ENCODE assay signal across 13 cellular contexts in the genomic region with DNA sequence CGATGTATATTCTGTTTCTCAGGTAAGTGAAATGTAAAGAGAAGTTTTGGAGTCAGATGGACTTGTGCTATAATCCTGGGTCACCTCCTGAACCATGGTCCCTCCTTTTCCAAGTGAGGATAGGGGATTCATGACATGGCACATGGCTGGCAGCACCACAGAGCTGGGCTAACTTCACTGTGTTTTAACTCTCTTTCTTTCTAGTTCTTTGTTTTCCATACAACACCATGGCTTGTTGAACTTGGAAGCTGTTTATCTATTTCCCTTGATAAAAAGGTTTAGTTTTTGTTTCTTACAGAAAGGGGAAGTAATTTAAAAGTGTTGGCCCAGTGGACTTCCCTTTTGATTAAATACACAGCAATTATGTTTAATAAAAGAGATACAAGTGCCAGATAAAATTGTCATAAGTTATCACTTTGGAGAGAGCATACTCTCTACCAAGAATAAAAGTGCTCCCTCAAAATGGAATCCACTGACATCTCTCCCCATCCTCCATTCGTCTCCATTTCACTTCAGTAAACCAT.
"Had no signal": no experiment of that assay in that cellular context is flagged by ENCODE, and none has a peak within 500 bp of the region (broad histone marks: within the 10 kb centered on the region; RNA-seq: fewer than 3 reads in every experiment).

No MANE protein-coding gene starts in this region.

- H3K4me1 Mint-ChIP-seq: activated B cell treated with CpG ODN at 0.5 μM for 24 hours, naive B cell had no signal

- H3K36me3 ChIP-seq: adrenal gland, left lung, pancreas, thoracic aorta had no signal

- H3K27ac Mint-ChIP-seq: activated B cell treated with CpG ODN at 0.5 μM for 24 hours; activated CD4-positive, alpha-beta T cell treated with anti-CD3 and anti-CD28 coated beads, Interleukin-2, amount 10 ng/mL, durations not matched to agents 24 days and 14 days; activated CD8-positive, alpha-beta T cell treated with anti-CD3 and anti-CD28 coated beads, Interleukin-2, amount 10 ng/mL, durations not matched to agents 7 days and 5 days; naive B cell had no signal

- H3K9me3 Mint-ChIP-seq: activated B cell treated with CpG ODN at 0.5 μM for 24 hours had no signal

- H3K27me3 ChIP-seq: adrenal gland, left lung, pancreas had no signal

- ATAC-seq: activated CD8-positive, alpha-beta T cell treated with anti-CD3 and anti-CD28 coated beads, Interleukin-2, amount 10 ng/mL, durations not matched to agents 7 days and 5 days had no signal

- H3K9me3 ChIP-seq: adrenal gland, left lung, pancreas, thoracic aorta had no signal

- H3K4me3 ChIP-seq: adrenal gland, left lung, pancreas had no signal

- DNase-seq: activated B cell treated with CpG ODN at 0.5 μM for 24 hours; activated CD4-positive, alpha-beta T cell treated with anti-CD3 and anti-CD28 coated beads, Interleukin-2, amount 10 ng/mL, durations not matched to agents 24 days and 14 days; activated CD8-positive, alpha-beta memory T cell treated with anti-CD3 and anti-CD28 coated beads, Interleukin-2, amount 50 U/mL, for 48 hours; activated CD8-positive, alpha-beta T cell treated with anti-CD3 and anti-CD28 coated beads, Interleukin-2, amount 10 ng/mL, durations not matched to agents 7 days and 5 days; activated naive CD4-positive, alpha-beta T cell treated with Interleukin-2 at 50 U/mL for 16 hours; adrenal gland; hippocampal formation; left lung; naive B cell; pancreas; stimulated activated CD4-positive, alpha-beta T cell treated with anti-CD3 and anti-CD28 coated beads, Interleukin-1b, Interleukin-23, amount 100 ng/mL, for 48 hours; T1000 had no signal

- H3K36me3 Mint-ChIP-seq: naive B cell had no signal

- H3K27me3 Mint-ChIP-seq: activated B cell treated with CpG ODN at 0.5 μM for 24 hours had no signal

- H3K27ac ChIP-seq: adrenal gland, left lung, pancreas had no signal

- H3K4me3 Mint-ChIP-seq: activated B cell treated with CpG ODN at 0.5 μM for 24 hours; activated CD4-positive, alpha-beta T cell treated with anti-CD3 and anti-CD28 coated beads, Interleukin-2, amount 10 ng/mL, durations not matched to agents 24 days and 14 days; activated CD8-positive, alpha-beta T cell treated with anti-CD3 and anti-CD28 coated beads, Interleukin-2, amount 10 ng/mL, durations not matched to agents 7 days and 5 days; naive B cell had no signal
